In genomic region chr2:84980263-84980983, GRCh38 we compare ENCODE assay signal across 1 cellular context.
TF ChIP-seq lines count a peak whose summit lies in the region.

No MANE protein-coding gene starts in this region.

TF ChIP-seq in IMR-90, 13 proteins besides CTCF, POLR2A, EP300 and RAD21 (continued from another document):
- TF ChIP-seq, protein P1, sequence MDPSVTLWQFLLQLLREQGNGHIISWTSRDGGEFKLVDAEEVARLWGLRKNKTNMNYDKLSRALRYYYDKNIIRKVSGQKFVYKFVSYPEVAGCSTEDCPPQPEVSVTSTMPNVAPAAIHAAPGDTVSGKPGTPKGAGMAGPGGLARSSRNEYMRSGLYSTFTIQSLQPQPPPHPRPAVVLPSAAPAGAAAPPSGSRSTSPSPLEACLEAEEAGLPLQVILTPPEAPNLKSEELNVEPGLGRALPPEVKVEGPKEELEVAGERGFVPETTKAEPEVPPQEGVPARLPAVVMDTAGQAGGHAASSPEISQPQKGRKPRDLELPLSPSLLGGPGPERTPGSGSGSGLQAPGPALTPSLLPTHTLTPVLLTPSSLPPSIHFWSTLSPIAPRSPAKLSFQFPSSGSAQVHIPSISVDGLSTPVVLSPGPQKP (IDR thresholded peaks at IDR 0.05; ENCODE audit: borderline replicate concordance, low read depth, low read length), result no peak
- TF ChIP-seq BHLHE40 (IDR thresholded peaks at IDR 0.05; ENCODE audit: low read depth, low read length) (no peak), FOS (IDR thresholded peaks at IDR 0.05; ENCODE audit: low read depth, low read length) (no peak), NFE2L2 (IDR thresholded peaks at IDR 0.05; ENCODE audit: low read depth, low read length) (no peak)
